Comparison of ENCODE assay signal across 13 cellular contexts in genomic region chr7:157874870-157875229, GRCh38.
DNase-seq lines count a peak whose midpoint lies in the region; ATAC-seq, FAIRE-seq and TF ChIP-seq lines count a peak whose summit lies in the region.
"Had no signal": no experiment of that assay in that cellular context is flagged by ENCODE, and none has a peak within 500 bp of the region (broad histone marks: within the 10 kb centered on the region; RNA-seq: fewer than 3 reads in every experiment).

No MANE protein-coding gene starts in this region.

- H3K4me1 ChIP-seq in effector memory CD4-positive, alpha-beta T cell (ENCODE audit: control insufficient read depth, insufficient read depth, low read length, poor library complexity, severe bottlenecking), result peaks cover 3% of the 10 kb centered on the region
- H3K4me1 ChIP-seq in foreskin keratinocyte, result no peaks in the 10 kb centered on the region
- H3K4me1 ChIP-seq: gastrocnemius medialis, HAP-1 had no signal

- no peaks in the 10 kb centered on the region for H3K36me3 ChIP-seq in effector memory CD4-positive, alpha-beta T cell (ENCODE audit: control insufficient read depth, insufficient read depth, low read length)
- H3K36me3 ChIP-seq: gastrocnemius medialis, HAP-1 had no signal

- no peak for DNase-seq in activated T-cell treated with anti-CD3 and anti-CD28 coated beads, Interleukin-2, amount 50 U/mL, for 4 hours
- no peak for DNase-seq in activated T-cell treated with anti-CD3 and anti-CD28 coated beads, Interleukin-2, amount 50 U/mL, for 1 hour
- DNase-seq in T-cell, result peak in 7 of 34 experiments; percentile 9 to 29 (median 18)
- DNase-seq in effector memory CD4-positive, alpha-beta T cell, result no peak
- no peak for DNase-seq in stimulated activated effector memory CD8-positive, alpha-beta T cell treated with anti-CD3 and anti-CD28 coated beads, Interleukin-12 subunit alpha, Interleukin-12 subunit beta, amount 100 ng/mL, for 72 hours (ENCODE audit: low spot score in 2 of 2)
- DNase-seq in RCC 7860 (ENCODE audit: low spot score), result no peak
- no peak for DNase-seq in NCI-H2029 (lab: John Stamatoyannopoulos, UW)
- no peak for DNase-seq in foreskin keratinocyte
- DNase-seq: gastrocnemius medialis; islet precursor cell; NK-92 treated with Interleukin-12 subunit alpha and Interleukin-12 subunit beta, amount 100 ng/mL, for 24 hours; SHP77 treated with DMSO at 0.1 percent for 48 hours had no signal

- H3K4me1 Mint-ChIP-seq in activated T-cell treated with anti-CD3 and anti-CD28 coated beads, Interleukin-2, amount 50 U/mL, for 4 hours (ENCODE audit: low read depth), result peaks cover 35% of the 10 kb centered on the region
- peaks cover 28 to 45% (median 43%) of the 10 kb centered on the region in 3 donors for H3K4me1 Mint-ChIP-seq in T-cell
- peaks cover 11% of the 10 kb centered on the region for H3K4me1 Mint-ChIP-seq in stimulated activated effector memory CD8-positive, alpha-beta T cell treated with anti-CD3 and anti-CD28 coated beads, Interleukin-12 subunit alpha, Interleukin-12 subunit beta, amount 100 ng/mL, for 72 hours

- H3K27me3 Mint-ChIP-seq in activated T-cell treated with anti-CD3 and anti-CD28 coated beads, Interleukin-2, amount 50 U/mL, for 4 hours (ENCODE audit: low read depth), result no peaks in the 10 kb centered on the region
- no peaks in the 10 kb centered on the region for H3K27me3 Mint-ChIP-seq in T-cell

- FAIRE-seq in RCC 7860 (lab: Jason Lieb, UNC), result no peak

- peak overlapping the region; percentile 0 for H3K27ac ChIP-seq in effector memory CD4-positive, alpha-beta T cell (ENCODE audit: insufficient read depth, low read length, poor library complexity, severe bottlenecking)
- no peak overlapping the region for H3K27ac ChIP-seq in foreskin keratinocyte
- H3K27ac ChIP-seq: gastrocnemius medialis had no signal

- no peak for TF ChIP-seq CTCF in foreskin keratinocyte (conservative IDR thresholded peaks at IDR 0.05)

- POLR2A ChIA-PET in T-cell (lab: Charles Lee), result no interaction called here

- peak overlapping the region in 1 of 2 donors; percentile 63 for H3K27ac Mint-ChIP-seq in T-cell
- H3K27ac Mint-ChIP-seq in stimulated activated effector memory CD8-positive, alpha-beta T cell treated with anti-CD3 and anti-CD28 coated beads, Interleukin-12 subunit alpha, Interleukin-12 subunit beta, amount 100 ng/mL, for 72 hours, result no peak overlapping the region

- peak; percentile 18 to 46 for ATAC-seq in activated T-cell treated with anti-CD3 and anti-CD28 coated beads, Interleukin-2, amount 50 U/mL, for 4 hours
- ATAC-seq in T-cell (replicated peaks in 1 of 4), result peak; percentile 34 to 53 (median 46)
- ATAC-seq in stimulated activated effector memory CD8-positive, alpha-beta T cell treated with anti-CD3 and anti-CD28 coated beads, Interleukin-12 subunit alpha, Interleukin-12 subunit beta, amount 100 ng/mL, for 72 hours, result no peak
- ATAC-seq in foreskin keratinocyte, result no peak
- ATAC-seq: gastrocnemius medialis had no signal

- CTCF ChIA-PET in T-cell (lab: Charles Lee), result no interaction called here

- no peaks in the 10 kb centered on the region for H3K36me3 Mint-ChIP-seq in activated T-cell treated with anti-CD3 and anti-CD28 coated beads, Interleukin-2, amount 50 U/mL, for 4 hours (ENCODE audit: insufficient read depth)
- H3K36me3 Mint-ChIP-seq in T-cell, result no peaks in the 10 kb centered on the region
- no peaks in the 10 kb centered on the region for H3K36me3 Mint-ChIP-seq in stimulated activated effector memory CD8-positive, alpha-beta T cell treated with anti-CD3 and anti-CD28 coated beads, Interleukin-12 subunit alpha, Interleukin-12 subunit beta, amount 100 ng/mL, for 72 hours

- H3K4me3 Mint-ChIP-seq in activated T-cell treated with anti-CD3 and anti-CD28 coated beads, Interleukin-2, amount 50 U/mL, for 4 hours, result peak overlapping the region; percentile 73
- peak overlapping the region; percentile 60 to 82 (median 66) for H3K4me3 Mint-ChIP-seq in T-cell
- peak overlapping the region; percentile 17 for H3K4me3 Mint-ChIP-seq in stimulated activated effector memory CD8-positive, alpha-beta T cell treated with anti-CD3 and anti-CD28 coated beads, Interleukin-12 subunit alpha, Interleukin-12 subunit beta, amount 100 ng/mL, for 72 hours

- no peaks in the 10 kb centered on the region for H3K27me3 ChIP-seq in effector memory CD4-positive, alpha-beta T cell (replicated peaks; ENCODE audit: control insufficient read depth, insufficient read depth, low read length, poor library complexity, severe bottlenecking)
- no peaks in the 10 kb centered on the region for H3K27me3 ChIP-seq in foreskin keratinocyte
- H3K27me3 ChIP-seq: gastrocnemius medialis had no signal

- H3K4me3 ChIP-seq in effector memory CD4-positive, alpha-beta T cell (ENCODE audit: insufficient read depth, low read depth, low read length, poor library complexity, severe bottlenecking), result peak overlapping the region; percentile 3
- H3K4me3 ChIP-seq: gastrocnemius medialis, HAP-1 had no signal

- H3K9me3 ChIP-seq in effector memory CD4-positive, alpha-beta T cell (ENCODE audit: control insufficient read depth, low read length), result no peaks in the 10 kb centered on the region
- H3K9me3 ChIP-seq: gastrocnemius medialis, HAP-1 had no signal

- H3K9me3 Mint-ChIP-seq in activated T-cell treated with anti-CD3 and anti-CD28 coated beads, Interleukin-2, amount 50 U/mL, for 4 hours, result peaks cover 2% of the 10 kb centered on the region
- no peaks in the 10 kb centered on the region for H3K9me3 Mint-ChIP-seq in T-cell
- no peaks in the 10 kb centered on the region for H3K9me3 Mint-ChIP-seq in stimulated activated effector memory CD8-positive, alpha-beta T cell treated with anti-CD3 and anti-CD28 coated beads, Interleukin-12 subunit alpha, Interleukin-12 subunit beta, amount 100 ng/mL, for 72 hours

Comparison
In these comparisons a context has a peak if more than half of its experiments do, and no peak if none do; other contexts are left out.
1. ATAC-seq: peak in activated T-cell treated with anti-CD3 and anti-CD28 coated beads, Interleukin-2, amount 50 U/mL, for 4 hours (2 of 2) and T-cell (4 of 4); none in stimulated activated effector memory CD8-positive, alpha-beta T cell treated with anti-CD3 and anti-CD28 coated beads, Interleukin-12 subunit alpha, Interleukin-12 subunit beta, amount 100 ng/mL, for 72 hours (single experiment) and foreskin keratinocyte (single experiment).
2. H3K4me3 Mint-ChIP-seq: peak in every context shown above with its lines; median percentile 73 in activated T-cell treated with anti-CD3 and anti-CD28 coated beads, Interleukin-2, amount 50 U/mL, for 4 hours; 66 in T-cell; 17 in stimulated activated effector memory CD8-positive, alpha-beta T cell treated with anti-CD3 and anti-CD28 coated beads, Interleukin-12 subunit alpha, Interleukin-12 subunit beta, amount 100 ng/mL, for 72 hours.